Comparison of ENCODE assay signal across 9 cellular contexts in genomic region chr9:36023260-36024048, GRCh38. TPM values are rescaled to one million over a fixed set of nuclear protein-coding genes. Genes with fewer than 3 reads are reported as not detected.
DNase-seq lines count a peak whose midpoint lies in the region; ATAC-seq, FAIRE-seq and TF ChIP-seq lines count a peak whose summit lies in the region.
"Had no signal": no experiment of that assay in that cellular context is flagged by ENCODE, and none has a peak within 500 bp of the region (broad histone marks: within the 10 kb centered on the region; RNA-seq: fewer than 3 reads in every experiment).

No MANE protein-coding gene starts in this region.

- H3K27ac Mint-ChIP-seq in astrocyte (ENCODE audit: unreplicated experiment) = no peak overlapping the region

- H4K20me1 ChIP-seq in astrocyte (ENCODE audit: insufficient read depth, low read length) = no peaks in the 10 kb centered on the region
- H4K20me1 ChIP-seq: BLaER1 treated with 17β-estradiol and CSF1 and Interleukin-3, amounts not matched to agents 10 nM and 100 nM had no signal

- H3K36me3 ChIP-seq in astrocyte (ENCODE audit: insufficient read depth, low read length) (no peaks in the 10 kb centered on the region), spleen (no peaks in the 10 kb centered on the region)
- H3K36me3 ChIP-seq: BLaER1 treated with 17β-estradiol and CSF1 and Interleukin-3, amounts not matched to agents 10 nM and 100 nM had no signal

- 50 to 58% (median 53%) methylated on average over 13 of the region's 13 CpGs for WGBS in spleen, 5 donors

- TF ChIP-seq CTCF in astrocyte (IDR thresholded peaks at IDR 0.05; ENCODE audit: insufficient read depth, low read depth, low read length) (peak; percentile 90), spleen (IDR thresholded peaks at IDR 0.05 in 8 of 11, conservative IDR thresholded peaks at IDR 0.05 in 3 of 11) (peak in 10 of 11 experiments; percentile 52 to 81 (median 68))

- H3K79me2 ChIP-seq in astrocyte (ENCODE audit: insufficient read depth, low read length) = no peaks in the 10 kb centered on the region

- no peak overlapping the region for H3K9ac ChIP-seq in astrocyte (ENCODE audit: low read length)

- H3K4me1 ChIP-seq in astrocyte (ENCODE audit: insufficient read depth, low read length) (no peaks in the 10 kb centered on the region), spleen (no peaks in the 10 kb centered on the region)

- ATAC-seq in GM18861 (IDR thresholded peaks at IDR 0.05; ENCODE audit: unreplicated experiment) = no peak

- H3K9me3 Mint-ChIP-seq in astrocyte (ENCODE audit: unreplicated experiment) = no peaks in the 10 kb centered on the region

- TF ChIP-seq POLR2A in spleen (IDR thresholded peaks at IDR 0.05) = no peak

- H3K36me3 Mint-ChIP-seq in astrocyte (ENCODE audit: low read depth, unreplicated experiment) = no peaks in the 10 kb centered on the region

- FAIRE-seq in astrocyte (lab: Jason Lieb, UNC) = peak; percentile 13

- H3K4me3 Mint-ChIP-seq in astrocyte (ENCODE audit: unreplicated experiment) = no peak overlapping the region

- DNase-seq in NCI-H187 (lab: John Stamatoyannopoulos, UW) = peak; percentile 0 to 16
- no peak for DNase-seq in NCI-H187 treated with DMSO at 0.1 percent for 48 hours (lab: John Stamatoyannopoulos, UW)
- DNase-seq in NCI-H128 (lab: John Stamatoyannopoulos, UW; ENCODE audit: unreplicated experiment) = peak; percentile 38
- DNase-seq in T-helper 22 cell (ENCODE audit: low read depth) = peak; percentile 30
- DNase-seq in astrocyte (ENCODE audit: low read depth) = peak; percentile 47
- DNase-seq in hypothalamus (lab: John Stamatoyannopoulos, UW) = peak in 29 of 51 donors; percentile 1 to 59 (median 21)
- peak; percentile 82 for DNase-seq in spleen

- no peak overlapping the region for H3K27ac ChIP-seq in astrocyte (ENCODE audit: low read depth, low read length)
- H3K27ac ChIP-seq in spleen = no peak overlapping the region

- intact Hi-C loops in spleen (cut with DNase I; ENCODE audit: low total_unique reads) = loop anchor here (5.0 to 10.0 kb wide), 3 partner anchors 66 to 219 kb away; partner anchors contain the start of genes HRCT1, OR2S2 and SPAAR

- H3K4me3 ChIP-seq in astrocyte (ENCODE audit: insufficient read depth, low read depth, low read length) (no peak overlapping the region), spleen (no peak overlapping the region)
- H3K4me3 ChIP-seq: BLaER1 treated with 17β-estradiol and CSF1 and Interleukin-3, amounts not matched to agents 10 nM and 100 nM had no signal

- no peak overlapping the region for H2AFZ ChIP-seq in astrocyte (ENCODE audit: low read depth, low read length)

- peaks cover 14% of the 10 kb centered on the region for H3K27me3 Mint-ChIP-seq in astrocyte (ENCODE audit: low read depth, unreplicated experiment)

- H3K4me2 ChIP-seq in astrocyte (ENCODE audit: low read length) = no peak overlapping the region

- H3K9me3 ChIP-seq in astrocyte (ENCODE audit: insufficient read depth, low read depth, low read length) (no peaks in the 10 kb centered on the region), spleen (no peaks in the 10 kb centered on the region)

- H3K4me1 Mint-ChIP-seq in astrocyte (ENCODE audit: low read depth, unreplicated experiment) = no peaks in the 10 kb centered on the region

- no peaks in the 10 kb centered on the region for H3K27me3 ChIP-seq in astrocyte (ENCODE audit: insufficient read depth, low read length)
- no peaks in the 10 kb centered on the region for H3K27me3 ChIP-seq in spleen (replicated peaks in 1 of 7)
- H3K27me3 ChIP-seq: BLaER1 treated with 17β-estradiol and CSF1 and Interleukin-3, amounts not matched to agents 10 nM and 100 nM had no signal

RNA-seq across cellular contexts. Expression of gene RECK, which starts 13.3 kb away (rescaled TPM):
- total RNA-seq in astrocyte = 21.6 and 25.1 TPM in 2 replicates
- total RNA-seq in spleen = 10 to 100 TPM in 4 of 7 donors, 1 to 10 TPM in 3; 9.3 to 16.0 (median 12.5) TPM
- polyA plus RNA-seq in spleen = 1 to 10 TPM; 2.7 to 3.6 (median 3.4) TPM
